In the genomic region with DNA sequence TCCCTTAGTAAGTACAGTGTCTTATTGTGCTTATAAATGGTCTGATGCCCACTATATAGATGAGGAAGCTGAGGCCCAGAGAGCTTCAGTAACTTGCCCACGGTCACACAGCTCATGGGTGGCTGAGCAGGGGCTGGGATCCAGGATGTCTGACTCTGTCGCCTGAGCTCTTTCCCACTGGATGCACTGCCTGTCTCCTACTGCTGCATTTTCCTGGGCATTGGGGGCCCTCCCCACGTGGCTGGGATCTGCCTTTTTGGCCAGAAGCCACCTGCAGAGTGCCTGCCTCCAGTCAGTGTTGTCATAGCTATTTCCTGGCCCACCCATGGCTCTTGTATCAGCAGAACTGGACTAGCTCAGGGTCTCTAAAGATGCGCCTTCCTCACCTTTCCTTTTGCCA, we compare ENCODE assay signal across 23 cellular contexts. TPM values are rescaled to one million over a fixed set of nuclear protein-coding genes. Genes with fewer than 3 reads are reported as not detected.
DNase-seq lines count a peak whose midpoint lies in the region; ATAC-seq, FAIRE-seq and TF ChIP-seq lines count a peak whose summit lies in the region.
"Had no signal": no experiment of that assay in that cellular context is flagged by ENCODE, and none has a peak within 500 bp of the region (broad histone marks: within the 10 kb centered on the region; RNA-seq: fewer than 3 reads in every experiment).

No MANE protein-coding gene starts in this region.

- no peaks in the 10 kb centered on the region for H3K4me1 ChIP-seq in HepG2 (ENCODE audit: insufficient read depth, low read length)
- no peaks in the 10 kb centered on the region for H3K4me1 ChIP-seq in right lobe of liver
- no peaks in the 10 kb centered on the region for H3K4me1 ChIP-seq in vagina
- H3K4me1 ChIP-seq: A549, BE2C, Caco-2 had no signal

- POLR2A ChIA-PET in HepG2 (lab: Yijun Ruan, JAX) (no interaction called here), HEK293T (lab: Yijun Ruan, JAX) (no interaction called here)
- POLR2A ChIA-PET in naive thymus-derived CD8-positive, alpha-beta T cell (lab: Charles Lee), result no interaction called here

- H3K4me3 ChIP-seq in HepG2 (replicated peaks in 1 of 3; ENCODE audit: insufficient read depth in 1 of 3, low read depth in 2 of 3, low read length in 3 of 3) (no peak overlapping the region), right lobe of liver (no peak overlapping the region), vagina (no peak overlapping the region)
- H3K4me3 ChIP-seq: A549, GM23248 had no signal

- H3K79me2 ChIP-seq in HepG2 (ENCODE audit: insufficient read depth, low read length), result no peaks in the 10 kb centered on the region

- DNase-seq in HepG2 (ENCODE audit: low spot score), result no peak
- DNase-seq in right lobe of liver, result no peak
- peak; percentile 80 for DNase-seq in mesenteric fat pad (ENCODE audit: low spot score)
- DNase-seq in vagina (ENCODE audit: extremely low spot score in 2 of 2), result peak; percentile 46 to 84
- no peak for DNase-seq in naive thymus-derived CD8-positive, alpha-beta T cell
- DNase-seq in HEK293T (ENCODE audit: extremely low spot score), result no peak
- DNase-seq: 8988T; ACHN; AML-193; BE2C; Caco-2; CD4-positive, CD25-positive, alpha-beta regulatory T cell; CD8-positive, alpha-beta T cell; DMS153; DND-41; GM23248; H7; HCEC 1CT had no signal

- H3K4me3 Mint-ChIP-seq in naive thymus-derived CD8-positive, alpha-beta T cell, result no peak overlapping the region
- H3K4me3 Mint-ChIP-seq: CD4-positive, CD25-positive, alpha-beta regulatory T cell; CD8-positive, alpha-beta T cell had no signal

- CTCF ChIA-PET in HepG2 (lab: Yijun Ruan, JAX; ENCODE audit: low intra/inter-chr PET ratio, low total read pairs), result no interaction called here
- CTCF ChIA-PET in HEK293T (lab: Yijun Ruan, JAX), result no interaction called here

- H3K4me1 Mint-ChIP-seq in naive thymus-derived CD8-positive, alpha-beta T cell, result no peaks in the 10 kb centered on the region

- in situ Hi-C loops in HepG2 (cut with HindIII; ENCODE audit: extremely low pct_ligation_motif_present, low pct_unique_long_range_greater_than_20kb), result loop anchor here (5.0 kb wide), 1 partner anchor 1488 kb away; no protein-coding TSS in a partner anchor

- no peak for TF ChIP-seq CTCF in HepG2 (CRISPR knock-in tag; IDR thresholded peaks at IDR 0.05)
- TF ChIP-seq CTCF in right lobe of liver (IDR thresholded peaks at IDR 0.05), result no peak
- no peak for TF ChIP-seq CTCF in vagina (IDR thresholded peaks at IDR 0.05)

- intact Hi-C loops in HepG2 (cut with micrococcal nuclease; ENCODE audit: unreplicated experiment), result no loop called here
- intact Hi-C loops in right lobe of liver (cut with DNase I), result no loop called here
- intact Hi-C loops in vagina (cut with DNase I), result no loop called here

- H2AFZ ChIP-seq in HepG2 (ENCODE audit: low read length), result no peak overlapping the region
- H2AFZ ChIP-seq: GM23248 had no signal

- H3K27ac ChIP-seq in HepG2 (ENCODE audit: extremely low read length, insufficient read depth, low read length), result no peak overlapping the region
- H3K27ac ChIP-seq in right lobe of liver, result no peak overlapping the region
- H3K27ac ChIP-seq in vagina, result no peak overlapping the region
- H3K27ac ChIP-seq: A549, C4-2B, GM23248 had no signal

- peaks cover 0 to 7% (median 0%) of the 10 kb centered on the region in 5 donors for H3K27me3 Mint-ChIP-seq in naive thymus-derived CD8-positive, alpha-beta T cell
- H3K27me3 Mint-ChIP-seq: CD4-positive, CD25-positive, alpha-beta regulatory T cell had no signal

- H3K27me3 ChIP-seq in HepG2 (ENCODE audit: control insufficient read depth in 1 of 2, insufficient read depth in 2 of 2, low read length in 2 of 2), result peaks cover 0 to 10% of the 10 kb centered on the region in 2 experiments; a peak in 1 of 5 replicates
- no peaks in the 10 kb centered on the region for H3K27me3 ChIP-seq in right lobe of liver
- no peaks in the 10 kb centered on the region for H3K27me3 ChIP-seq in vagina
- H3K27me3 ChIP-seq: BE2C had no signal

- ATAC-seq in HepG2 (no peak), right lobe of liver (no peak)
- ATAC-seq in naive thymus-derived CD8-positive, alpha-beta T cell, result no peak
- ATAC-seq: A549; CD8-positive, alpha-beta T cell had no signal

- H3K27ac Mint-ChIP-seq in naive thymus-derived CD8-positive, alpha-beta T cell, result no peak overlapping the region
- H3K27ac Mint-ChIP-seq: CD8-positive, alpha-beta T cell had no signal

- H3K36me3 Mint-ChIP-seq in naive thymus-derived CD8-positive, alpha-beta T cell, result no peaks in the 10 kb centered on the region
- H3K36me3 Mint-ChIP-seq: CD4-positive, CD25-positive, alpha-beta regulatory T cell; CD8-positive, alpha-beta T cell had no signal

- no peak overlapping the region for H3K9ac ChIP-seq in HepG2 (ENCODE audit: insufficient read depth, low read depth, low read length)
- H3K9ac ChIP-seq: GM23248 had no signal

- WGBS in HepG2 (ENCODE audit: low lambda C conversion rate), result 43% methylated on average over 2 of the region's 4 CpGs
- 55% methylated on average over 1 of the region's 4 CpGs for WGBS in right lobe of liver (ENCODE audit: insufficient coverage, low coverage, low lambda C conversion rate, missing lambda C conversion rate)

- FAIRE-seq in HepG2 (lab: Jason Lieb, UNC), result no peak
- FAIRE-seq: A549, G401.6, GM12892, H1 had no signal

- TF ChIP-seq POLR2A in HepG2 (IDR thresholded peaks at IDR 0.05; ENCODE audit: insufficient read depth in 1 of 2, low read depth in 2 of 2, low read length in 2 of 2) (no peak), right lobe of liver (IDR thresholded peaks at IDR 0.05) (no peak), vagina (IDR thresholded peaks at IDR 0.05) (no peak)

- TF ChIP-seq EP300 in HepG2 (IDR thresholded peaks at IDR 0.05; ENCODE audit: low read depth in 2 of 2, low read length in 2 of 2) (no peak), HepG2 (CRISPR knock-in tag; IDR thresholded peaks at IDR 0.05; ENCODE audit: borderline replicate concordance) (no peak)

- TF ChIP-seq RAD21 in HepG2 (CRISPR knock-in tag; IDR thresholded peaks at IDR 0.05), result no peak

- no peaks in the 10 kb centered on the region for H3K9me3 Mint-ChIP-seq in naive thymus-derived CD8-positive, alpha-beta T cell
- H3K9me3 Mint-ChIP-seq: CD4-positive, CD25-positive, alpha-beta regulatory T cell; CD8-positive, alpha-beta T cell had no signal

- no peaks in the 10 kb centered on the region for H3K36me3 ChIP-seq in HepG2 (replicated peaks in 1 of 2; ENCODE audit: control insufficient read depth in 1 of 2, insufficient read depth in 2 of 2, low read length in 2 of 2)
- no peaks in the 10 kb centered on the region for H3K36me3 ChIP-seq in right lobe of liver
- H3K36me3 ChIP-seq in vagina, result no peaks in the 10 kb centered on the region
- H3K36me3 ChIP-seq: BE2C had no signal

- H3K9me3 ChIP-seq in HepG2 (ENCODE audit: low read length) (no peaks in the 10 kb centered on the region), right lobe of liver (no peaks in the 10 kb centered on the region), vagina (no peaks in the 10 kb centered on the region)
- H3K9me3 ChIP-seq: BE2C, Caco-2 had no signal

- BruUV-seq in HepG2 (replicated peaks; lab: Mats Ljungman, UMichigan), result no TSS peak

- no peaks in the 10 kb centered on the region for H4K20me1 ChIP-seq in HepG2 (ENCODE audit: insufficient read depth, low read length)

- no peak overlapping the region for H3K4me2 ChIP-seq in HepG2 (ENCODE audit: low read depth, low read length)
- H3K4me2 ChIP-seq: A549 had no signal

TF ChIP-seq in HepG2, 621 proteins besides CTCF, POLR2A, EP300 and RAD21:
- no peak for TF ChIP-seq ZNF24 (IDR thresholded peaks at IDR 0.05)
- peak; percentile 56; the same call in 1 of the 2 replicates for TF ChIP-seq ZNF768 (CRISPR knock-in tag; IDR thresholded peaks at IDR 0.05)

TF ChIP-seq in HEK293T, 16 proteins besides CTCF, POLR2A, EP300 and RAD21:
- no peak for TF ChIP-seq SUZ12 (IDR thresholded peaks at IDR 0.05)
- TF ChIP-seq ARNT (IDR thresholded peaks at IDR 0.05), result no peak
- TF ChIP-seq BHLHE40 (IDR thresholded peaks at IDR 0.05; ENCODE audit: borderline replicate concordance), result no peak
- TF ChIP-seq ELF4 (IDR thresholded peaks at IDR 0.05), result no peak
- no peak for TF ChIP-seq LEF1 (IDR thresholded peaks at IDR 0.05; ENCODE audit: borderline replicate concordance)
- no peak for TF ChIP-seq TARDBP (IDR thresholded peaks at IDR 0.05)
- no peak for TF ChIP-seq L3MBTL2 (conservative IDR thresholded peaks at IDR 0.05)
- TF ChIP-seq SP1 (IDR thresholded peaks at IDR 0.05), result no peak
- TF ChIP-seq HDGF (IDR thresholded peaks at IDR 0.05; ENCODE audit: borderline replicate concordance), result no peak
TF ChIP-seq in HEK293T: peak in this region for 0.

RNA-seq across cellular contexts. Expression of a gene that starts 57.5 kb away (rescaled TPM):
- total RNA-seq in HepG2 (2016; rRNA removed; fragmentation: Illumina TruSeq; extraction: Trizol) (12.2 and 12.4 TPM in 2 replicates), right lobe of liver (1 to 10 TPM; 4.5 to 8.3 (median 7.0) TPM), mesenteric fat pad (19.7 TPM), vagina (27.5 TPM)
- total RNA-seq in HepG2 (2016; cell fraction: cytosol; rRNA removed; fragmentation: Illumina TruSeq; extraction: Trizol; ENCODE audit: low read depth), result 9.4 and 10.5 TPM in 2 replicates
- 12.4 and 13.7 TPM in 2 replicates for total RNA-seq in HepG2 (2016; cell fraction: insoluble cytoplasmic fraction; rRNA removed; fragmentation: Illumina TruSeq; extraction: Trizol)
- 5.0 and 5.2 TPM in 2 replicates for total RNA-seq in HepG2 (2016; cell fraction: membrane; rRNA removed; fragmentation: Illumina TruSeq; extraction: Trizol)
- total RNA-seq in HepG2 (2016; cell fraction: nucleus; rRNA removed; fragmentation: Illumina TruSeq; extraction: Trizol), result 15.9 and 18.9 TPM in 2 replicates
- polyA plus RNA-seq in HepG2 (2011; rRNA removed), result 9.9 and 11.5 TPM in 2 replicates
- polyA plus RNA-seq in HepG2 (2011; cell fraction: cytosol; rRNA removed), result 7.4 and 8.1 TPM in 2 replicates
- 30.8 and 33.0 TPM in 2 replicates for polyA plus RNA-seq in HepG2 (2011; cell fraction: nucleus; rRNA removed)
- polyA plus RNA-seq in HepG2 (2012), result 9.2 and 10.5 TPM in 2 replicates
- polyA plus RNA-seq in HepG2 (2016; cell fraction: cytosol; fragmentation: Illumina TruSeq; extraction: Trizol; ENCODE audit: low read depth), result 1.5 and 2.1 TPM in 2 replicates
- 18.4 and 22.3 TPM in 2 replicates for polyA plus RNA-seq in HepG2 (2016; cell fraction: insoluble cytoplasmic fraction; fragmentation: Illumina TruSeq; extraction: Trizol; ENCODE audit: low read depth)
- 2.8 and 2.9 TPM in 2 replicates for polyA plus RNA-seq in HepG2 (2016; cell fraction: membrane; fragmentation: Illumina TruSeq; extraction: Trizol; ENCODE audit: low read depth)
- 28.9 and 30.0 TPM in 2 replicates for polyA plus RNA-seq in HepG2 (2016; cell fraction: nucleus; fragmentation: Illumina TruSeq; extraction: Trizol; ENCODE audit: insufficient read depth, low read depth)
- polyA minus RNA-seq in HepG2 (2011; rRNA and poly(A)+ RNA removed; ENCODE audit: low replicate concordance), result 35.1 and 45.0 TPM in 2 replicates
- 5.1 and 11.0 TPM in 2 replicates for polyA minus RNA-seq in HepG2 (2011; cell fraction: cytosol; rRNA and poly(A)+ RNA removed)
- 44.5 and 54.1 TPM in 2 replicates for polyA minus RNA-seq in HepG2 (2011; cell fraction: nucleus; rRNA and poly(A)+ RNA removed)
- 10 to 100 TPM; 42.0 to 42.7 TPM for total RNA-seq in naive thymus-derived CD8-positive, alpha-beta T cell
- 10 to 100 TPM; 15.7 to 37.1 (median 21.3) TPM for polyA plus RNA-seq in naive thymus-derived CD8-positive, alpha-beta T cell

Comparison
In these comparisons a context has a peak if more than half of its experiments do, and no peak if none do; other contexts are left out.
1. DNase-seq: peak in mesenteric fat pad (single experiment) and vagina (2 of 2); none in HepG2 (single experiment), right lobe of liver (0 of 3), naive thymus-derived CD8-positive, alpha-beta T cell (0 of 10) and HEK293T (single experiment).